ENCODE assay signal across 2 cellular contexts in the genomic region with DNA sequence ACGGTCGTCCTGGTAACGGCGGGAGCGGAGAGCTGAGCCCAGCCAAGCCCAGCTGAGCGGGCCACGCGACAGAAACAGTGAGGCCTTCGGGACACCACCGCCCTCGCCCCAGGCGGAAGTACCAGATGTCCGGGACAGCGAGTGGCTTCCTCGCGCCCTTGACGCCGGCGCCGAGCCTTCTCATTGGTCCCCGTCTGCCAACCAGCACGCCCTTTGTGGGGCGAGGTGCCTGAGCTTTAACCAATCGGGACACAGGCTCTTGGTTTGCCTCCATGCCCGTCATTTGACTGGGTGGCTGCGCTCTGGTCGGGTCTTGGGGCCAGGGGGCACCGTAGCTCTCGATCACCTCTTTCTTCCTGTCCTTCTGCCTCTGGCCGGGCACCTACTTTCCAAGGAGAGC. TPM values are rescaled to one million over a fixed set of nuclear protein-coding genes. Genes with fewer than 3 reads are reported as not detected.
"Had no signal": no experiment of that assay in that cellular context is flagged by ENCODE, and none has a peak within 500 bp of the region (broad histone marks: within the 10 kb centered on the region; RNA-seq: fewer than 3 reads in every experiment).

A gene (minus strand): TSS at position 101 of the 400 bp plus-strand sequence. CDS start 134 bp downstream, outside the sequence.

RNA-seq across cellular contexts. Expression of the gene that starts here (rescaled TPM):
- total RNA-seq: G401, GM12878 had no signal
